Comparison of ENCODE assay signal across 1 cellular context in the genomic region with DNA sequence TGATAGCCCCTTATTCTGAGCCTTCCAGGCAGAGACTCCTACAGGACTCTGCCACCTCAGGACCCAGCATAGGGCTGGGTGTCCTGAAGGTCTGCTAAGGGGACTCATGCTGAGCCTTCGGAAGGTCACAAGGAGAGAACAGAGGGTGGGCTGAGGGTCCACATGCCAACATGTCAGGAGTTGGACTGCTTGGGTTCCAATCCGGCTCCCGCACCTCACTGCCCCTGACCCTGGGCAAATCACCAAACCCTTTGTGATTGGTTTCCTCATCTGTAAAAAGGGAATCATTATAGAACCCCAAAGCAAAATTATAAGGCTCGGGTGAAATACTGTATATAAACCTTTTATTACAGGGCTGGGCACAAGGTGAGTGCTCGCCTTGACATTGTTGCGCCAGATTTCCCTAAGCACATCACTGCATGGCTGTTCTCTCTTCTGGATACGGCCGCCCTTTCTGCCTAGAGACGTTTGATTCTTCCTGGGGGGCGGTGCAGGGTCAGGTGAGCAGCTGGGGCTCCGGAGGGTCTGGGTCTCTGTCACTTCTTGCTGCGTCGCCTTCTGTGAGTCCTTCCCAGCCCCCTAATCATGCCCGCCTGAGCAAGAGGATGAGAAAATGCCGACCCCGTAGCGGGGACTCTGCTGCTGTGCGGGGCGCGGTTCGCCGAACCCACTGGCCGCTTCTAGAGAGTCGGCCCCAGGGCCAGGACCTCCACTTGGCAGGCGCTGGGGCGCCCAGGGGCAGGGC.
TF ChIP-seq lines count a peak whose summit lies in the region.

No MANE protein-coding gene starts in this region.

TF ChIP-seq in HCT116, 20 proteins besides CTCF, POLR2A, EP300 and RAD21 (continued from another document):
- TF ChIP-seq, protein P1, sequence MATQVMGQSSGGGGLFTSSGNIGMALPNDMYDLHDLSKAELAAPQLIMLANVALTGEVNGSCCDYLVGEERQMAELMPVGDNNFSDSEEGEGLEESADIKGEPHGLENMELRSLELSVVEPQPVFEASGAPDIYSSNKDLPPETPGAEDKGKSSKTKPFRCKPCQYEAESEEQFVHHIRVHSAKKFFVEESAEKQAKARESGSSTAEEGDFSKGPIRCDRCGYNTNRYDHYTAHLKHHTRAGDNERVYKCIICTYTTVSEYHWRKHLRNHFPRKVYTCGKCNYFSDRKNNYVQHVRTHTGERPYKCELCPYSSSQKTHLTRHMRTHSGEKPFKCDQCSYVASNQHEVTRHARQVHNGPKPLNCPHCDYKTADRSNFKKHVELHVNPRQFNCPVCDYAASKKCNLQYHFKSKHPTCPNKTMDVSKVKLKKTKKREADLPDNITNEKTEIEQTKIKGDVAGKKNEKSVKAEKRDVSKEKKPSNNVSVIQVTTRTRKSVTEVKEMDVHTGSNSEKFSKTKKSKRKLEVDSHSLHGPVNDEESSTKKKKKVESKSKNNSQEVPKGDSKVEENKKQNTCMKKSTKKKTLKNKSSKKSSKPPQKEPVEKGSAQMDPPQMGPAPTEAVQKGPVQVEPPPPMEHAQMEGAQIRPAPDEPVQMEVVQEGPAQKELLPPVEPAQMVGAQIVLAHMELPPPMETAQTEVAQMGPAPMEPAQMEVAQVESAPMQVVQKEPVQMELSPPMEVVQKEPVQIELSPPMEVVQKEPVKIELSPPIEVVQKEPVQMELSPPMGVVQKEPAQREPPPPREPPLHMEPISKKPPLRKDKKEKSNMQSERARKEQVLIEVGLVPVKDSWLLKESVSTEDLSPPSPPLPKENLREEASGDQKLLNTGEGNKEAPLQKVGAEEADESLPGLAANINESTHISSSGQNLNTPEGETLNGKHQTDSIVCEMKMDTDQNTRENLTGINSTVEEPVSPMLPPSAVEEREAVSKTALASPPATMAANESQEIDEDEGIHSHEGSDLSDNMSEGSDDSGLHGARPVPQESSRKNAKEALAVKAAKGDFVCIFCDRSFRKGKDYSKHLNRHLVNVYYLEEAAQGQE (IDR thresholded peaks at IDR 0.05; ENCODE audit: low read depth) = no peak
- no peak for TF ChIP-seq ELF1 (IDR thresholded peaks at IDR 0.05; ENCODE audit: borderline replicate concordance, low read depth)
- no peak for TF ChIP-seq JUND (IDR thresholded peaks at IDR 0.05)
- no peak for TF ChIP-seq SIN3A (IDR thresholded peaks at IDR 0.05; ENCODE audit: low read depth)
- TF ChIP-seq ZNF274 (IDR thresholded peaks at IDR 0.05; ENCODE audit: low read depth, low read length) = no peak
- TF ChIP-seq ZFX (IDR thresholded peaks at IDR 0.05) = no peak
- no peak for TF ChIP-seq EZH2phosphoT487 (IDR thresholded peaks at IDR 0.05; ENCODE audit: borderline replicate concordance)
- TF ChIP-seq TCF7L2 (IDR thresholded peaks at IDR 0.05; ENCODE audit: borderline replicate concordance, extremely low read depth, insufficient read depth, insufficient read length) = no peak
- no peak for TF ChIP-seq CBX3 (IDR thresholded peaks at IDR 0.05; ENCODE audit: low read depth)
- no peak for TF ChIP-seq YY1 (IDR thresholded peaks at IDR 0.05; ENCODE audit: extremely low read depth, insufficient replicate concordance, low read depth, low read length)
